Comparison of ENCODE assay signal across 9 cellular contexts in the genomic region with DNA sequence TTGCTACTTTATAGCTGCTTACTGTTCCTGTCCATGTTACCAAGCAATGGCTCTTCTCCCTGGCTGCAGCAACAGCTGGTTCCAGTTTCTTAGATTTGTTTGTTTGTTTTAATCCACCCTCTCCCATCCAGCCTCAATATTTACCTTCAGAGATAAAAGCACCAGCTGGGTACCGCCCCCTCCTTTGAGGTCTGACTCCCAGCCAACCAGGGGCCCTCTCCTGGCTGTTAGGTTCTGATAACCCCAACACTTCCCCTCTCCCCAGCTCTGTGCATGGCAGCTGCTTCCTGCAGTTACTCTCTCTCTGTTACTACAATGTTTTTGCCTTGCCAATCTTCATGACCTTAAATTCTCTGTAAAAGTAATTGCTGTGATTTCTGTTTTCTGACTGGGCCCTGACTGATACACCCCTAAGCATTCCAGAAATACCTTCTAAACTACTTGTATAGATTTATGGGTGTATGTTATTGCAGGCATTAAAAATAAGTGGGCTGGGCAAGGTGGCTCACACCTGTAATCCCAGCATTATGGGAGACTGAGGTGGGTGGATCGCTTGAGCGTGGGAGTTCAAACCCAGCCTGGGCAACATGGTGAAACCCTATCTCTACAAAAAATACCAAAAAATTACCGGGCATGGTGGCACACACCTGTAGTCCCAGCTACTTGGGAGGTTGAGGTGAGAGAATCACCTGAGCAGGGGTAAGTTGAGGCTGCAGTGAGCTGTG. TPM values are rescaled to one million over a fixed set of nuclear protein-coding genes. Genes with fewer than 3 reads are reported as not detected.
DNase-seq lines count a peak whose midpoint lies in the region; ATAC-seq and TF ChIP-seq lines count a peak whose summit lies in the region.
"Had no signal": no experiment of that assay in that cellular context is flagged by ENCODE, and none has a peak within 500 bp of the region (broad histone marks: within the 10 kb centered on the region; RNA-seq: fewer than 3 reads in every experiment).

No MANE protein-coding gene starts in this region.

- no peaks in the 10 kb centered on the region for H3K27me3 Mint-ChIP-seq in activated CD8-positive, alpha-beta T cell treated with anti-CD3 and anti-CD28 coated beads, Interleukin-2, amount 10 ng/mL, durations not matched to agents 7 days and 5 days (ENCODE audit: low read depth)

- DNase-seq in GM12865 (ENCODE audit: low read depth) (peak; percentile 42), NCI-H226 (peak; percentile 80), anterior cingulate cortex (lab: John Stamatoyannopoulos, UW) (no peak), A673 (ENCODE audit: low spot score) (no peak)
- peak; percentile 73 for DNase-seq in activated CD8-positive, alpha-beta T cell treated with anti-CD3 and anti-CD28 coated beads, Interleukin-2, amount 10 ng/mL, durations not matched to agents 7 days and 5 days
- DNase-seq: natural killer cell had no signal

- ATAC-seq in HG03103 (IDR thresholded peaks at IDR 0.05; ENCODE audit: low read depth, unreplicated experiment) (peak; percentile 36), GM21381 (IDR thresholded peaks at IDR 0.05; ENCODE audit: unreplicated experiment) (no peak)
- peak; percentile 24 for ATAC-seq in activated CD8-positive, alpha-beta T cell treated with anti-CD3 and anti-CD28 coated beads, Interleukin-2, amount 10 ng/mL, durations not matched to agents 7 days and 5 days

- no peaks in the 10 kb centered on the region for H3K9me3 ChIP-seq in mesodermal cell (ENCODE audit: control insufficient read depth, low read length)
- H3K9me3 ChIP-seq in A673 (ENCODE audit: low read depth, low read length, poor library complexity, severe bottlenecking) = no peaks in the 10 kb centered on the region

- H3K4me1 ChIP-seq in mesodermal cell (ENCODE audit: control insufficient read depth, insufficient read depth, low read length, poor library complexity, severe bottlenecking) (peaks cover 14% of the 10 kb centered on the region), A673 (ENCODE audit: insufficient read depth, low read length, poor library complexity, severe bottlenecking) (peaks cover 4% of the 10 kb centered on the region)

- H3K27ac ChIP-seq in mesodermal cell (ENCODE audit: low read depth, low read length, severe bottlenecking) (peak overlapping the region; percentile 18), A673 (ENCODE audit: low read depth, low read length, poor library complexity, severe bottlenecking) (no peak overlapping the region)

- intact Hi-C loops in A673 (cut with micrococcal nuclease; ENCODE audit: unreplicated experiment) = no loop called here

- no peak overlapping the region for H3K4me3 Mint-ChIP-seq in activated CD8-positive, alpha-beta T cell treated with anti-CD3 and anti-CD28 coated beads, Interleukin-2, amount 10 ng/mL, durations not matched to agents 7 days and 5 days
- H3K4me3 Mint-ChIP-seq: natural killer cell had no signal

- H3K36me3 Mint-ChIP-seq in activated CD8-positive, alpha-beta T cell treated with anti-CD3 and anti-CD28 coated beads, Interleukin-2, amount 10 ng/mL, durations not matched to agents 7 days and 5 days (ENCODE audit: low read depth) = no peaks in the 10 kb centered on the region
- H3K36me3 Mint-ChIP-seq: natural killer cell had no signal

- peak overlapping the region; percentile 17 for H3K27ac Mint-ChIP-seq in activated CD8-positive, alpha-beta T cell treated with anti-CD3 and anti-CD28 coated beads, Interleukin-2, amount 10 ng/mL, durations not matched to agents 7 days and 5 days

- CTCF ChIA-PET in activated CD8-positive, alpha-beta T cell treated with anti-CD3 and anti-CD28 coated beads, Interleukin-2, amount 10 ng/mL, durations not matched to agents 7 days and 5 days (lab: Charles Lee) = interaction anchor here (0.7 to 7.6 kb wide), 7 partner anchors 37 to 247 kb away, joined by 3 to 71 read pairs (median 4); no protein-coding TSS in a partner anchor
- CTCF ChIA-PET in A673 (lab: Charles Lee) = no interaction called here

- TF ChIP-seq CTCF in GM12865 (IDR thresholded peaks at IDR 0.05; ENCODE audit: insufficient read depth, low read depth, low read length, missing control alignments) = no peak
- no peak for TF ChIP-seq CTCF in A673 (conservative IDR thresholded peaks at IDR 0.05; ENCODE audit: low read depth, low read length)

- H3K27me3 ChIP-seq in A673 (replicated peaks; ENCODE audit: insufficient read depth, low read depth, low read length, poor library complexity) = peaks cover 27% of the 10 kb centered on the region

- H3K4me1 Mint-ChIP-seq in activated CD8-positive, alpha-beta T cell treated with anti-CD3 and anti-CD28 coated beads, Interleukin-2, amount 10 ng/mL, durations not matched to agents 7 days and 5 days (ENCODE audit: low read depth) = peaks cover 28% of the 10 kb centered on the region

- BruUV-seq in A673 (replicated peaks; lab: Mats Ljungman, UMichigan) = no TSS peak

- H3K9me3 Mint-ChIP-seq in activated CD8-positive, alpha-beta T cell treated with anti-CD3 and anti-CD28 coated beads, Interleukin-2, amount 10 ng/mL, durations not matched to agents 7 days and 5 days (ENCODE audit: insufficient read depth) = no peaks in the 10 kb centered on the region
- H3K9me3 Mint-ChIP-seq: natural killer cell had no signal

- POLR2A ChIA-PET in activated CD8-positive, alpha-beta T cell treated with anti-CD3 and anti-CD28 coated beads, Interleukin-2, amount 10 ng/mL, durations not matched to agents 7 days and 5 days (lab: Charles Lee) = interaction anchor here (0.9 to 1.9 kb wide), 3 partner anchors 10 to 202 kb away, joined by 3 to 10 read pairs (median 3); partner anchors contain the start of gene RFK
- POLR2A ChIA-PET in A673 (lab: Charles Lee; ENCODE audit: low non-redundant PET) = no interaction called here

- H3K36me3 ChIP-seq in mesodermal cell (ENCODE audit: control insufficient read depth, insufficient read depth, low read length) (no peaks in the 10 kb centered on the region), A673 (ENCODE audit: insufficient read depth, low read length, poor library complexity, severe bottlenecking) (no peaks in the 10 kb centered on the region)

- WGBS in mesodermal cell (ENCODE audit: insufficient coverage in 2 of 2), 2 experiments = 50 to 87% methylated on average over 1 to 3 of the region's 4 CpGs

- H3K4me3 ChIP-seq in GM12865 (ENCODE audit: low read depth, low read length) (no peak overlapping the region), mesodermal cell (ENCODE audit: extremely low read depth, insufficient read depth, low read length, poor library complexity, severe bottlenecking) (no peak overlapping the region), A673 (ENCODE audit: low read depth, low read length, poor library complexity, severe bottlenecking) (no peak overlapping the region)

RNA-seq across cellular contexts. Expression of gene GCNT1, which starts 2.6 kb away (rescaled TPM):
- 1 to 10 TPM; 7.7 to 8.0 TPM for total RNA-seq in activated CD8-positive, alpha-beta T cell treated with anti-CD3 and anti-CD28 coated beads, Interleukin-2, amount 10 ng/mL, durations not matched to agents 7 days and 5 days
- 5.3 TPM for polyA plus RNA-seq in mesodermal cell (2013, experiment 1 of 2)
- 3.1 TPM for polyA plus RNA-seq in mesodermal cell (2013, experiment 2 of 2)
- total RNA-seq in A673 (2021) = not detected in 2 replicates

Comparison
In these comparisons a context has a peak if more than half of its experiments do, and no peak if none do; other contexts are left out.
1. DNase-seq: peak in GM12865 (single experiment), NCI-H226 (single experiment) and activated CD8-positive, alpha-beta T cell treated with anti-CD3 and anti-CD28 coated beads, Interleukin-2, amount 10 ng/mL, durations not matched to agents 7 days and 5 days (single experiment); none in anterior cingulate cortex (0 of 58) and A673 (single experiment).